8 cellular contexts compared by ENCODE assay signal in genomic region chr21:42593007-42593814, GRCh38.
DNase-seq lines count a peak whose midpoint lies in the region; ATAC-seq, FAIRE-seq and TF ChIP-seq lines count a peak whose summit lies in the region.

No MANE protein-coding gene starts in this region.

- DNase-seq in DMS 273 treated with DMSO at 0.1 percent for 48 hours (lab: John Stamatoyannopoulos, UW), result peak; percentile 5
- peak; percentile 49 to 66 for DNase-seq in SJSA1 (ENCODE audit: low read depth in 1 of 2, low spot score in 2 of 2)
- peak; percentile 80 for DNase-seq in activated naive CD4-positive, alpha-beta T cell treated with anti-CD3 and anti-CD28 coated beads, Interleukin-2, amount 10 ng/mL, durations not matched to agents 7 days and 5 days
- DNase-seq in cardiac muscle cell (ENCODE audit: low read depth in 1 of 2, low spot score in 1 of 2), result peak; percentile 67 to 83
- peak; percentile 55 for DNase-seq in progenitor cell of endocrine pancreas (ENCODE audit: low spot score, unreplicated experiment)
- peak; percentile 88 for DNase-seq in urothelium cell line (ENCODE audit: low spot score)

- H3K4me1 ChIP-seq in SJSA1 (replicated peaks) (peaks cover 28% of the 10 kb centered on the region), cardiac muscle cell (ENCODE audit: low read depth) (no peaks in the 10 kb centered on the region)

- H3K27me3 ChIP-seq in SJSA1 (replicated peaks) (no peaks in the 10 kb centered on the region), cardiac muscle cell (no peaks in the 10 kb centered on the region)

- H3K4me3 ChIP-seq in SJSA1 (no peak overlapping the region), cardiac muscle cell (no peak overlapping the region)

- no peaks in the 10 kb centered on the region for H3K36me3 Mint-ChIP-seq in activated naive CD4-positive, alpha-beta T cell treated with anti-CD3 and anti-CD28 coated beads, Interleukin-2, amount 10 ng/mL, durations not matched to agents 7 days and 5 days
- peaks cover 1% of the 10 kb centered on the region for H3K36me3 Mint-ChIP-seq in progenitor cell of endocrine pancreas (ENCODE audit: insufficient read depth)

- no peaks in the 10 kb centered on the region for H3K36me3 ChIP-seq in SJSA1
- no peaks in the 10 kb centered on the region for H3K36me3 ChIP-seq in cardiac muscle cell

- CTCF ChIA-PET in activated naive CD4-positive, alpha-beta T cell treated with anti-CD3 and anti-CD28 coated beads, Interleukin-2, amount 10 ng/mL, durations not matched to agents 7 days and 5 days (lab: Charles Lee), result interaction anchor here (0.8 to 3.8 kb wide), 18 partner anchors 8 to 300 kb away, joined by 3 to 33 read pairs (median 4); partner anchors contain the start of gene NDUFV3

- H3K27me3 Mint-ChIP-seq in activated naive CD4-positive, alpha-beta T cell treated with anti-CD3 and anti-CD28 coated beads, Interleukin-2, amount 10 ng/mL, durations not matched to agents 7 days and 5 days, result peaks cover 26% of the 10 kb centered on the region
- H3K27me3 Mint-ChIP-seq in progenitor cell of endocrine pancreas, result peaks cover 8% of the 10 kb centered on the region

- TF ChIP-seq CTCF in LNCAP (IDR thresholded peaks at IDR 0.05), result peak; percentile 69
- peak; percentile 73 for TF ChIP-seq CTCF in cardiac muscle cell (IDR thresholded peaks at IDR 0.05; ENCODE audit: low read depth, low read length)
- peak; percentile 79 for TF ChIP-seq CTCF in progenitor cell of endocrine pancreas (IDR thresholded peaks at IDR 0.05; ENCODE audit: unreplicated experiment)

- H3K4me3 Mint-ChIP-seq in activated naive CD4-positive, alpha-beta T cell treated with anti-CD3 and anti-CD28 coated beads, Interleukin-2, amount 10 ng/mL, durations not matched to agents 7 days and 5 days, result no peak overlapping the region
- H3K4me3 Mint-ChIP-seq in progenitor cell of endocrine pancreas (ENCODE audit: low read depth), result no peak overlapping the region

- H3K9me3 Mint-ChIP-seq in activated naive CD4-positive, alpha-beta T cell treated with anti-CD3 and anti-CD28 coated beads, Interleukin-2, amount 10 ng/mL, durations not matched to agents 7 days and 5 days, result no peaks in the 10 kb centered on the region
- peaks cover 6% of the 10 kb centered on the region for H3K9me3 Mint-ChIP-seq in progenitor cell of endocrine pancreas (ENCODE audit: low read depth)

- ATAC-seq in GM18873 (IDR thresholded peaks at IDR 0.05; ENCODE audit: low FRiP score, unreplicated experiment), result no peak

- FAIRE-seq in urothelium cell line (lab: Jason Lieb, UNC), result no peak

- H3K9me3 ChIP-seq in SJSA1 (replicated peaks) (no peaks in the 10 kb centered on the region), cardiac muscle cell (ENCODE audit: low read depth) (no peaks in the 10 kb centered on the region)

- H3K27ac ChIP-seq in SJSA1 (no peak overlapping the region), cardiac muscle cell (no peak overlapping the region)

- no peak overlapping the region for H3K27ac Mint-ChIP-seq in activated naive CD4-positive, alpha-beta T cell treated with anti-CD3 and anti-CD28 coated beads, Interleukin-2, amount 10 ng/mL, durations not matched to agents 7 days and 5 days
- no peak overlapping the region for H3K27ac Mint-ChIP-seq in progenitor cell of endocrine pancreas

- peaks cover 24% of the 10 kb centered on the region for H3K4me1 Mint-ChIP-seq in activated naive CD4-positive, alpha-beta T cell treated with anti-CD3 and anti-CD28 coated beads, Interleukin-2, amount 10 ng/mL, durations not matched to agents 7 days and 5 days
- peaks cover 8% of the 10 kb centered on the region for H3K4me1 Mint-ChIP-seq in progenitor cell of endocrine pancreas (ENCODE audit: low read depth)

Comparison
In these comparisons a context has a peak if more than half of its experiments do, and no peak if none do; other contexts are left out.
1. DNase-seq: peak in every context shown above with its lines; median percentile 88 in urothelium cell line; 80 in activated naive CD4-positive, alpha-beta T cell treated with anti-CD3 and anti-CD28 coated beads, Interleukin-2, amount 10 ng/mL, durations not matched to agents 7 days and 5 days; 75 in cardiac muscle cell; 58 in SJSA1; 55 in progenitor cell of endocrine pancreas; 5 in DMS 273 treated with DMSO at 0.1 percent for 48 hours.